10 cellular contexts compared by ENCODE assay signal in the genomic region with DNA sequence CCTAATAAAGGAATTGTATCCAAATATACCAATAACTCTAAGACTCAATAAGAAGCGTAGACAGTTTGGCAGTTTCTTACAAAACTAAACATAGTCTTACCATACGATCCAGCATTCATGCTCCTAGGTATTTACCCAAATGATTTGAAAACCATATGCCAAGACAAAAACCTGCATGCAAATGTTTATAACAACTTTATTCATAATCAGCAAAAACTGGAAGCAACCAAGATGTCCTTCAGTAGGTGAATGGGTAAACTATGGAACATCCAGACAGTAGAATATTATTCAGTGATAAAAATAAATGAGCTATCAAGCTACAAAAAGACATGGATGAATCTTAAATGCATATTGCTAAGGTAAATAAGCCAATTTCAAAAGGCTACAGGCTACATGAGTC. TPM values are rescaled to one million over a fixed set of nuclear protein-coding genes. Genes with fewer than 3 reads are reported as not detected.
"Had no signal": no experiment of that assay in that cellular context is flagged by ENCODE, and none has a peak within 500 bp of the region (broad histone marks: within the 10 kb centered on the region; RNA-seq: fewer than 3 reads in every experiment).

No MANE protein-coding gene starts in this region.

- DNase-seq: GM23248, GOT3, H7, HFFc6, KBM-7 had no signal

- H2AFZ ChIP-seq: GM23248 had no signal

- H3K4me3 Mint-ChIP-seq: HFFc6 had no signal

- ATAC-seq: HCT116 had no signal

- H3K4me1 ChIP-seq: HAP-1 had no signal

- H3K9ac ChIP-seq: GM23248, KMS-11 had no signal

- H3K4me2 ChIP-seq: KMS-11 had no signal

- H3K27ac Mint-ChIP-seq: HFFc6 had no signal

- H3K36me3 ChIP-seq: HAP-1 had no signal

- H3K4me3 ChIP-seq: GM23248, HAP-1 had no signal

- H3K9me3 ChIP-seq: HAP-1 had no signal

- H3K27ac ChIP-seq: GM23248, KMS-11 had no signal

- H3K9me3 Mint-ChIP-seq: HFFc6 had no signal

- FAIRE-seq: HTR-8/SVneo had no signal

RNA-seq across cellular contexts. Expression of a gene that starts 58.4 kb away (rescaled TPM):
- total RNA-seq: GM23248, HT-29 had no signal
- polyA plus RNA-seq: GM23248 had no signal
